Comparison of ENCODE assay signal across 1 cellular context in the genomic region with DNA sequence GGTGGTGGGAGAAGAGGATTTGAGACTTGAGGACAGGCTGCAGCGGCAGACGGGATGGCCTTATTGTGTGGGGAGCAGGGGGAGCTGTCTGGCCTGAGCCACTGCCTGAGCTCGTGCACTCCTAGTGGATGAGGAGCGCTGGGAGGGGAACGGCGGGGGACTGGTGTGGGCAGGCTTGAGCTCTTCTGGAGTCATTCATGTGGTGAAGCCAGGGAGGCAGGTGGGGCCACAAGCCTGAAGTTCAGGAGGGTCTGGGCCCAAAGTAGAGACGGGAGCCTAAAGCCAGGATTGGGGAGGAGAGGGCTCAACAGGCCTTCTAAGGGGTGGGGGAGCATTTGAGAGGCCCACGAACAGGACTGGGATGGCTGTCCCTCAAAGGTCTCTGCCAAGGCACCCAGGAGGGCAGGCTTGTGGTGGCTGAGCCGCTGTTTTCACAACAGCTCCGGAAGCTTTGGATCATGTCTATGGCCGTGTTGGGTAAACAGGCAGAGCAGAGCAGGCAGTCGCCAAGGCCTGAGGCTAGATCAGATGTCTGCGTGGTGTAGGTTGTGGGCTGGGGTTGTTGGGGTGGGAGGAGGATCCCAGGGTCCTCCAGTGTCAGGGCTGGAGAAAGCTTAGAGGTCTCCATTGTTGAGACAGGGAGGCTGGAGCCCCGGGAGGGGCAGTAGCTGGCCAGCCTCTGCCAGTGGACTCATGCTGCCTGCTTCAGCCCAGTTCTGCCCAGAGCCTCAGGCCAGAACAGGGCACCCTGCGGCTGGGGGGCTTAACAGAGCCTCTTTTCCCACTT.
TF ChIP-seq lines count a peak whose summit lies in the region.

No MANE protein-coding gene starts in this region.

TF ChIP-seq in K562, 482 proteins besides CTCF, POLR2A, EP300 and RAD21:
- TF ChIP-seq, protein P1, sequence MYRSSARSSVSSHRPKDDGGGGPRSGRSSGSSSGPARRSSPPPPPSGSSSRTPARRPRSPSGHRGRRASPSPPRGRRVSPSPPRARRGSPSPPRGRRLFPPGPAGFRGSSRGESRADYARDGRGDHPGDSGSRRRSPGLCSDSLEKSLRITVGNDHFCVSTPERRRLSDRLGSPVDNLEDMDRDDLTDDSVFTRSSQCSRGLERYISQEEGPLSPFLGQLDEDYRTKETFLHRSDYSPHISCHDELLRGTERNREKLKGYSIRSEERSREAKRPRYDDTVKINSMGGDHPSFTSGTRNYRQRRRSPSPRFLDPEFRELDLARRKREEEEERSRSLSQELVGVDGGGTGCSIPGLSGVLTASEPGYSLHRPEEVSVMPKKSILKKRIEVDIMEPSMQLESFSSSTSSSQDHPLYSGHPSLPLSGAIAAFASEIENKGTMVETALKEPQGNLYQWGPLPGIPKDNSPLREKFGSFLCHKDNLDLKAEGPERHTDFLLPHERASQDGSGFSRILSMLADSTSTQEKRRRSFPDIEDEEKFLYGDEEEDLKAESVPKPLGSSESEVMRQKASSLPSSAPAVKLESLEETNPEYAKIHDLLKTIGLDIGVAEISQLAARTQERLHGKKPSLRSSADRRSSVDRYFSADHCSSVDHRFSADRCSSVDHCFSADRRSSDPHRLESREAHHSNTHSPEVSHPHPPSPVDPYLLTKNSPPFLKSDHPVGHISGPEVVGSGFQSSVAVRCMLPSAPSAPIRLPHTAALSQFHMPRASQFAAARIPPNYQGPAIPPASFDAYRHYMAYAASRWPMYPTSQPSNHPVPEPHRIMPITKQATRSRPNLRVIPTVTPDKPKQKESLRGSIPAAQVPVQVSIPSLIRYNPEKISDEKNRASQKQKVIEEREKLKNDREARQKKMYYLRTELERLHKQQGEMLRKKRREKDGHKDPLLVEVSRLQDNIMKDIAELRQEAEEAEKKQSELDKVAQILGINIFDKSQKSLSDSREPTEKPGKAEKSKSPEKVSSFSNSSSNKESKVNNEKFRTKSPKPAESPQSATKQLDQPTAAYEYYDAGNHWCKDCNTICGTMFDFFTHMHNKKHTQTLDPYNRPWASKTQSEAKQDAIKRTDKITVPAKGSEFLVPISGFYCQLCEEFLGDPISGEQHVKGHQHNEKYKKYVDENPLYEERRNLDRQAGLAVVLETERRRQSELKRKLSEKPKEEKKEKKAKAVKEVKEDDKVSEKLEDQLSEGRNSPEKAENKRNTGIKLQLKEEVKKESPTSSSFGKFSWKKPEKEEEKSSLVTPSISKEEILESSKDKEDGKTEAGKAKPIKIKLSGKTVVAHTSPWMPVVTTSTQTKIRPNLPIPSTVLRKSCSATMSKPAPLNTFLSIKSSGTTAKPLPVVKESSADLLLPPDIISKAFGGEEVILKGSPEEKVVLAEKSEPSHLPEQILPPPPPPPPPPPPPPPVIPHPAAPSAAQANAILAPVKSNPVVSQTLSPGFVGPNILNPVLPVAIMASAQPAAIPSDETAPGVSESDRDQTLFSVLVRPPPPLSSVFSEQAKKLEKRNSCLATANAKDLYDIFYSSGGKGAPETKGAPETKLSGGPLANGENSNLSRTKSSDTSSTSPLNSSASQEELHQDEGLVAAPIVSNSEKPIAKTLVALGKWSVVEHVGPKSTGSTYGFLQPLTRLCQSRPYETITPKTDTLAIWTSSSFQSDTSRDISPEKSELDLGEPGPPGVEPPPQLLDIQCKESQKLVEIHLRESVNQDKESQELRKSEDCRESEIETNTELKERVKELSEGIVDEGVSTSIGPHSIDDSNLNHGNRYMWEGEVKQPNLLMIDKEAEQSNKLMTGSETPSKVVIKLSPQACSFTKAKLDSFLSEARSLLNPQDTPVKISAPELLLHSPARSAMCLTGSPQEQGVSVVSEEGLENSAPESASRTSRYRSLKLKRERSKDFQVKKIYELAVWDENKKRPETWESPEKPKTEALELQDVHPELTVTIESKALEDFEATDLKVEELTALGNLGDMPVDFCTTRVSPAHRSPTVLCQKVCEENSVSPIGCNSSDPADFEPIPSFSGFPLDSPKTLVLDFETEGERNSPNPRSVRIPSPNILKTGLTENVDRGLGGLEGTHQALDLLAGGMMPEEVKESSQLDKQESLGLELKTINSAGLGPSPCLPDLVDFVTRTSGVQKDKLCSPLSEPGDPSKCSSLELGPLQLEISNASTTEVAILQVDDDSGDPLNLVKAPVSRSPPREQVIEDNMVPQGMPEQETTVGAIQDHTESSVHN (IDR thresholded peaks at IDR 0.05; ENCODE audit: borderline replicate concordance in 1 of 2, low read depth in 1 of 2): no peak
- TF ChIP-seq CEBPB (tag; IDR thresholded peaks at IDR 0.05) (no peak), ZNF561 (CRISPR knock-in tag; conservative IDR thresholded peaks at IDR 0.05) (no peak), JUND (IDR thresholded peaks at IDR 0.05; ENCODE audit: borderline replicate concordance, low read depth, low read length) (no peak), JUND (tag; IDR thresholded peaks at IDR 0.05; ENCODE audit: borderline replicate concordance, low read depth, low read length) (no peak), GABPA (tag; conservative IDR thresholded peaks at IDR 0.05; ENCODE audit: low read depth) (no peak), YBX1 (IDR thresholded peaks at IDR 0.05) (no peak), KDM1A (IDR thresholded peaks at IDR 0.05) (no peak), SMARCA4 (IDR thresholded peaks at IDR 0.05) (no peak), ZNF347 (CRISPR knock-in tag; IDR thresholded peaks at IDR 0.05; ENCODE audit: low read depth) (no peak), CBX5 (IDR thresholded peaks at IDR 0.05; ENCODE audit: borderline replicate concordance, low read depth) (no peak), NCOA1 (IDR thresholded peaks at IDR 0.05; ENCODE audit: low read depth) (no peak), ZFP36 (IDR thresholded peaks at IDR 0.05; ENCODE audit: low read depth, low read length, partially characterized antibody) (no peak), NR1H2 (CRISPR knock-in tag; IDR thresholded peaks at IDR 0.05) (no peak), ZNF780A (CRISPR knock-in tag; IDR thresholded peaks at IDR 0.05) (no peak)
- TF ChIP-seq, protein P2, sequence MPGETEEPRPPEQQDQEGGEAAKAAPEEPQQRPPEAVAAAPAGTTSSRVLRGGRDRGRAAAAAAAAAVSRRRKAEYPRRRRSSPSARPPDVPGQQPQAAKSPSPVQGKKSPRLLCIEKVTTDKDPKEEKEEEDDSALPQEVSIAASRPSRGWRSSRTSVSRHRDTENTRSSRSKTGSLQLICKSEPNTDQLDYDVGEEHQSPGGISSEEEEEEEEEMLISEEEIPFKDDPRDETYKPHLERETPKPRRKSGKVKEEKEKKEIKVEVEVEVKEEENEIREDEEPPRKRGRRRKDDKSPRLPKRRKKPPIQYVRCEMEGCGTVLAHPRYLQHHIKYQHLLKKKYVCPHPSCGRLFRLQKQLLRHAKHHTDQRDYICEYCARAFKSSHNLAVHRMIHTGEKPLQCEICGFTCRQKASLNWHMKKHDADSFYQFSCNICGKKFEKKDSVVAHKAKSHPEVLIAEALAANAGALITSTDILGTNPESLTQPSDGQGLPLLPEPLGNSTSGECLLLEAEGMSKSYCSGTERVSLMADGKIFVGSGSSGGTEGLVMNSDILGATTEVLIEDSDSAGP (CRISPR knock-in tag; IDR thresholded peaks at IDR 0.05): no peak
- TF ChIP-seq, protein P3, sequence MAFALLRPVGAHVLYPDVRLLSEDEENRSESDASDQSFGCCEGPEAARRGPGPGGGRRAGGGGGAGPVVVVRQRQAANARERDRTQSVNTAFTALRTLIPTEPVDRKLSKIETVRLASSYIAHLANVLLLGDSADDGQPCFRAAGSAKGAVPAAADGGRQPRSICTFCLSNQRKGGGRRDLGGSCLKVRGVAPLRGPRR (CRISPR knock-in tag; IDR thresholded peaks at IDR 0.05): no peak
- TF ChIP-seq, protein P4, sequence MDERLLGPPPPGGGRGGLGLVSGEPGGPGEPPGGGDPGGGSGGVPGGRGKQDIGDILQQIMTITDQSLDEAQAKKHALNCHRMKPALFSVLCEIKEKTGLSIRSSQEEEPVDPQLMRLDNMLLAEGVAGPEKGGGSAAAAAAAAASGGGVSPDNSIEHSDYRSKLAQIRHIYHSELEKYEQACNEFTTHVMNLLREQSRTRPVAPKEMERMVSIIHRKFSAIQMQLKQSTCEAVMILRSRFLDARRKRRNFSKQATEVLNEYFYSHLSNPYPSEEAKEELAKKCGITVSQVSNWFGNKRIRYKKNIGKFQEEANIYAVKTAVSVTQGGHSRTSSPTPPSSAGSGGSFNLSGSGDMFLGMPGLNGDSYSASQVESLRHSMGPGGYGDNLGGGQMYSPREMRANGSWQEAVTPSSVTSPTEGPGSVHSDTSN (CRISPR knock-in tag; IDR thresholded peaks at IDR 0.05; ENCODE audit: low read depth): no peak
- TF ChIP-seq, protein P4 (tag; conservative IDR thresholded peaks at IDR 0.05; ENCODE audit: low read depth): no peak
- TF ChIP-seq, protein P5, sequence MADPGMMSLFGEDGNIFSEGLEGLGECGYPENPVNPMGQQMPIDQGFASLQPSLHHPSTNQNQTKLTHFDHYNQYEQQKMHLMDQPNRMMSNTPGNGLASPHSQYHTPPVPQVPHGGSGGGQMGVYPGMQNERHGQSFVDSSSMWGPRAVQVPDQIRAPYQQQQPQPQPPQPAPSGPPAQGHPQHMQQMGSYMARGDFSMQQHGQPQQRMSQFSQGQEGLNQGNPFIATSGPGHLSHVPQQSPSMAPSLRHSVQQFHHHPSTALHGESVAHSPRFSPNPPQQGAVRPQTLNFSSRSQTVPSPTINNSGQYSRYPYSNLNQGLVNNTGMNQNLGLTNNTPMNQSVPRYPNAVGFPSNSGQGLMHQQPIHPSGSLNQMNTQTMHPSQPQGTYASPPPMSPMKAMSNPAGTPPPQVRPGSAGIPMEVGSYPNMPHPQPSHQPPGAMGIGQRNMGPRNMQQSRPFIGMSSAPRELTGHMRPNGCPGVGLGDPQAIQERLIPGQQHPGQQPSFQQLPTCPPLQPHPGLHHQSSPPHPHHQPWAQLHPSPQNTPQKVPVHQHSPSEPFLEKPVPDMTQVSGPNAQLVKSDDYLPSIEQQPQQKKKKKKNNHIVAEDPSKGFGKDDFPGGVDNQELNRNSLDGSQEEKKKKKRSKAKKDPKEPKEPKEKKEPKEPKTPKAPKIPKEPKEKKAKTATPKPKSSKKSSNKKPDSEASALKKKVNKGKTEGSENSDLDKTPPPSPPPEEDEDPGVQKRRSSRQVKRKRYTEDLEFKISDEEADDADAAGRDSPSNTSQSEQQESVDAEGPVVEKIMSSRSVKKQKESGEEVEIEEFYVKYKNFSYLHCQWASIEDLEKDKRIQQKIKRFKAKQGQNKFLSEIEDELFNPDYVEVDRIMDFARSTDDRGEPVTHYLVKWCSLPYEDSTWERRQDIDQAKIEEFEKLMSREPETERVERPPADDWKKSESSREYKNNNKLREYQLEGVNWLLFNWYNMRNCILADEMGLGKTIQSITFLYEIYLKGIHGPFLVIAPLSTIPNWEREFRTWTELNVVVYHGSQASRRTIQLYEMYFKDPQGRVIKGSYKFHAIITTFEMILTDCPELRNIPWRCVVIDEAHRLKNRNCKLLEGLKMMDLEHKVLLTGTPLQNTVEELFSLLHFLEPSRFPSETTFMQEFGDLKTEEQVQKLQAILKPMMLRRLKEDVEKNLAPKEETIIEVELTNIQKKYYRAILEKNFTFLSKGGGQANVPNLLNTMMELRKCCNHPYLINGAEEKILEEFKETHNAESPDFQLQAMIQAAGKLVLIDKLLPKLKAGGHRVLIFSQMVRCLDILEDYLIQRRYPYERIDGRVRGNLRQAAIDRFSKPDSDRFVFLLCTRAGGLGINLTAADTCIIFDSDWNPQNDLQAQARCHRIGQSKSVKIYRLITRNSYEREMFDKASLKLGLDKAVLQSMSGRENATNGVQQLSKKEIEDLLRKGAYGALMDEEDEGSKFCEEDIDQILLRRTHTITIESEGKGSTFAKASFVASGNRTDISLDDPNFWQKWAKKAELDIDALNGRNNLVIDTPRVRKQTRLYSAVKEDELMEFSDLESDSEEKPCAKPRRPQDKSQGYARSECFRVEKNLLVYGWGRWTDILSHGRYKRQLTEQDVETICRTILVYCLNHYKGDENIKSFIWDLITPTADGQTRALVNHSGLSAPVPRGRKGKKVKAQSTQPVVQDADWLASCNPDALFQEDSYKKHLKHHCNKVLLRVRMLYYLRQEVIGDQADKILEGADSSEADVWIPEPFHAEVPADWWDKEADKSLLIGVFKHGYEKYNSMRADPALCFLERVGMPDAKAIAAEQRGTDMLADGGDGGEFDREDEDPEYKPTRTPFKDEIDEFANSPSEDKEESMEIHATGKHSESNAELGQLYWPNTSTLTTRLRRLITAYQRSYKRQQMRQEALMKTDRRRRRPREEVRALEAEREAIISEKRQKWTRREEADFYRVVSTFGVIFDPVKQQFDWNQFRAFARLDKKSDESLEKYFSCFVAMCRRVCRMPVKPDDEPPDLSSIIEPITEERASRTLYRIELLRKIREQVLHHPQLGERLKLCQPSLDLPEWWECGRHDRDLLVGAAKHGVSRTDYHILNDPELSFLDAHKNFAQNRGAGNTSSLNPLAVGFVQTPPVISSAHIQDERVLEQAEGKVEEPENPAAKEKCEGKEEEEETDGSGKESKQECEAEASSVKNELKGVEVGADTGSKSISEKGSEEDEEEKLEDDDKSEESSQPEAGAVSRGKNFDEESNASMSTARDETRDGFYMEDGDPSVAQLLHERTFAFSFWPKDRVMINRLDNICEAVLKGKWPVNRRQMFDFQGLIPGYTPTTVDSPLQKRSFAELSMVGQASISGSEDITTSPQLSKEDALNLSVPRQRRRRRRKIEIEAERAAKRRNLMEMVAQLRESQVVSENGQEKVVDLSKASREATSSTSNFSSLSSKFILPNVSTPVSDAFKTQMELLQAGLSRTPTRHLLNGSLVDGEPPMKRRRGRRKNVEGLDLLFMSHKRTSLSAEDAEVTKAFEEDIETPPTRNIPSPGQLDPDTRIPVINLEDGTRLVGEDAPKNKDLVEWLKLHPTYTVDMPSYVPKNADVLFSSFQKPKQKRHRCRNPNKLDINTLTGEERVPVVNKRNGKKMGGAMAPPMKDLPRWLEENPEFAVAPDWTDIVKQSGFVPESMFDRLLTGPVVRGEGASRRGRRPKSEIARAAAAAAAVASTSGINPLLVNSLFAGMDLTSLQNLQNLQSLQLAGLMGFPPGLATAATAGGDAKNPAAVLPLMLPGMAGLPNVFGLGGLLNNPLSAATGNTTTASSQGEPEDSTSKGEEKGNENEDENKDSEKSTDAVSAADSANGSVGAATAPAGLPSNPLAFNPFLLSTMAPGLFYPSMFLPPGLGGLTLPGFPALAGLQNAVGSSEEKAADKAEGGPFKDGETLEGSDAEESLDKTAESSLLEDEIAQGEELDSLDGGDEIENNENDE (IDR thresholded peaks at IDR 0.05; ENCODE audit: low read depth, low read length): no peak
